Comparison of ENCODE assay signal across 30 cellular contexts in genomic region chr7:100786323-100786722, GRCh38. TPM values are rescaled to one million over a fixed set of nuclear protein-coding genes. Genes with fewer than 3 reads are reported as not detected.
"Had no signal": no experiment of that assay in that cellular context is flagged by ENCODE, and none has a peak within 500 bp of the region (broad histone marks: within the 10 kb centered on the region; RNA-seq: fewer than 3 reads in every experiment).

No MANE protein-coding gene starts in this region.

- ATAC-seq: heart right ventricle, left lobe of liver, mucosa of descending colon, psoas muscle, sciatic nerve had no signal

- H3K9me3 ChIP-seq: mucosa of descending colon, neutrophil had no signal

- FAIRE-seq: frontal cortex, islet of Langerhans had no signal

- H3K27ac ChIP-seq: dorsolateral prefrontal cortex, heart right ventricle, neutrophil, psoas muscle, spleen, stomach, thoracic aorta had no signal

- H3K4me3 Mint-ChIP-seq: natural killer cell treated with Interleukin-12 subunit alpha and Interleukin-12 subunit beta and Interleukin-15 and Interleukin-18, amount 100 ng/mL, for 72 hours had no signal

- H3K27me3 Mint-ChIP-seq: natural killer cell treated with Interleukin-12 subunit alpha and Interleukin-12 subunit beta and Interleukin-15 and Interleukin-18, amount 100 ng/mL, for 72 hours had no signal

- H3K9me3 Mint-ChIP-seq: natural killer cell treated with Interleukin-12 subunit alpha and Interleukin-12 subunit beta and Interleukin-15 and Interleukin-18, amount 100 ng/mL, for 72 hours had no signal

- H3K36me3 ChIP-seq: heart right ventricle, neutrophil, spleen, stomach, thoracic aorta had no signal

- H3K4me3 ChIP-seq: dorsolateral prefrontal cortex, heart right ventricle, mucosa of descending colon, psoas muscle, stomach, thoracic aorta had no signal

- H3K27ac Mint-ChIP-seq: natural killer cell treated with Interleukin-12 subunit alpha and Interleukin-12 subunit beta and Interleukin-15 and Interleukin-18, amount 100 ng/mL, for 72 hours had no signal

- H3K36me3 Mint-ChIP-seq: natural killer cell treated with Interleukin-12 subunit alpha and Interleukin-12 subunit beta and Interleukin-15 and Interleukin-18, amount 100 ng/mL, for 72 hours had no signal

- H3K4me1 ChIP-seq: heart right ventricle, psoas muscle, spleen, stomach had no signal

- DNase-seq: cortex of kidney; dorsolateral prefrontal cortex; effector CD8-positive, alpha-beta T cell; heart right ventricle; hypothalamus; kidney glomerular epithelial cell; mammary epithelial cell; mucosa of descending colon; psoas muscle; retina; spleen; stimulated activated CD4-positive, alpha-beta T cell treated with anti-CD3 and anti-CD28 coated beads, Interleukin-15, amount 100 ng/mL, for 24 hours; stimulated activated CD4-positive, alpha-beta T cell treated with anti-CD3 and anti-CD28 coated beads, Interleukin-1b, Interleukin-23, amount 100 ng/mL, for 48 hours; stimulated activated CD4-positive, alpha-beta T cell treated with anti-CD3 and anti-CD28 coated beads, Interleukin-4, amount 100 ng/mL, for 24 hours; stimulated activated naive CD4-positive, alpha-beta T cell; stomach; substantia nigra; trophoblast cell had no signal

RNA-seq across cellular contexts. Expression of gene ZAN, which starts 52.9 kb away (rescaled TPM):
- total RNA-seq: dorsolateral prefrontal cortex; fibroblast of lung; frontal cortex; heart right ventricle; mammary epithelial cell; mesenteric fat pad; mucosa of descending colon; natural killer cell treated with Interleukin-12 subunit alpha and Interleukin-12 subunit beta and Interleukin-15 and Interleukin-18, amount 100 ng/mL, for 72 hours; osteoblast; psoas muscle; sciatic nerve; skeletal muscle tissue; spleen; stomach; thoracic aorta; urinary bladder had no signal
- polyA plus RNA-seq: fibroblast of lung, heart right ventricle, mammary epithelial cell, psoas muscle, stomach, urinary bladder had no signal
